ENCODE assay signal across 8 cellular contexts in genomic region chr1:173475564-173476196, GRCh38. TPM values are rescaled to one million over a fixed set of nuclear protein-coding genes. Genes with fewer than 3 reads are reported as not detected.
A peak's percentile ranks its signal among the peaks of the same experiment; 100 is the strongest.
DNase-seq lines count a peak whose midpoint lies in the region; ATAC-seq and TF ChIP-seq lines count a peak whose summit lies in the region.

No MANE protein-coding gene starts in this region.

- peak overlapping the region; percentile 88 for H3K27ac ChIP-seq in effector memory CD4-positive, alpha-beta T cell (ENCODE audit: insufficient read depth, low read length, poor library complexity, severe bottlenecking)

- ATAC-seq in natural killer cell (no peak), HG02973 (IDR thresholded peaks at IDR 0.05; ENCODE audit: unreplicated experiment) (no peak), HG02678 (IDR thresholded peaks at IDR 0.05; ENCODE audit: unreplicated experiment) (no peak)

- TF ChIP-seq CTCF in natural killer cell (IDR thresholded peaks at IDR 0.05) = no peak
- no peak for TF ChIP-seq CTCF in GM10266 (IDR thresholded peaks at IDR 0.05; ENCODE audit: control insufficient read depth, insufficient read depth, low read depth, missing control alignments)

- peak overlapping the region; percentile 92 for H3K4me3 Mint-ChIP-seq in activated CD4-positive, alpha-beta T cell treated with anti-CD3 and anti-CD28 coated beads, Interleukin-2, amount 10 ng/mL, durations not matched to agents 24 days and 14 days
- H3K4me3 Mint-ChIP-seq in natural killer cell = peak overlapping the region; percentile 89

- intact Hi-C loops in activated CD4-positive, alpha-beta T cell treated with anti-CD3 and anti-CD28 coated beads, Interleukin-2, amount 10 ng/mL, durations not matched to agents 24 days and 14 days (cut with micrococcal nuclease) = loop anchor here (1.0 to 10.0 kb wide), 6 partner anchors 44 to 1527 kb away; partner anchors contain the start of genes RABGAP1L, RC3H1 and SUCO
- intact Hi-C loops in natural killer cell (cut with micrococcal nuclease) = loop anchor here (1.0 to 5.0 kb wide), 4 partner anchors 43 to 943 kb away; partner anchors contain the start of genes CENPL, DARS2 and SUCO

- H3K9me3 Mint-ChIP-seq in activated CD4-positive, alpha-beta T cell treated with anti-CD3 and anti-CD28 coated beads, Interleukin-2, amount 10 ng/mL, durations not matched to agents 24 days and 14 days = no peaks in the 10 kb centered on the region
- no peaks in the 10 kb centered on the region for H3K9me3 Mint-ChIP-seq in natural killer cell

- peak overlapping the region; percentile 86 for H3K4me3 ChIP-seq in effector memory CD4-positive, alpha-beta T cell (ENCODE audit: insufficient read depth, low read depth, low read length, poor library complexity, severe bottlenecking)

- peaks cover 25% of the 10 kb centered on the region for H3K4me1 ChIP-seq in effector memory CD4-positive, alpha-beta T cell (ENCODE audit: control insufficient read depth, insufficient read depth, low read length, poor library complexity, severe bottlenecking)

- DNase-seq in activated CD4-positive, alpha-beta T cell treated with anti-CD3 and anti-CD28 coated beads, Interleukin-2, amount 10 ng/mL, durations not matched to agents 24 days and 14 days = no peak
- DNase-seq in activated CD4-positive, alpha-beta T cell treated with anti-CD3 and anti-CD28 coated beads, Interleukin-2, amount 50 U/mL, for 1 hour = no peak
- DNase-seq in RKO (ENCODE audit: low spot score) = peak; percentile 66
- DNase-seq in effector memory CD4-positive, alpha-beta T cell = no peak
- no peak for DNase-seq in natural killer cell
- DNase-seq in GM10266 (ENCODE audit: extremely low spot score) = no peak

- peak overlapping the region; percentile 18 for H3K27ac Mint-ChIP-seq in activated CD4-positive, alpha-beta T cell treated with anti-CD3 and anti-CD28 coated beads, Interleukin-2, amount 10 ng/mL, durations not matched to agents 24 days and 14 days
- peak overlapping the region; percentile 90 to 98 for H3K27ac Mint-ChIP-seq in natural killer cell

- no peaks in the 10 kb centered on the region for H3K9me3 ChIP-seq in effector memory CD4-positive, alpha-beta T cell (ENCODE audit: control insufficient read depth, low read length)

- H3K36me3 Mint-ChIP-seq in activated CD4-positive, alpha-beta T cell treated with anti-CD3 and anti-CD28 coated beads, Interleukin-2, amount 10 ng/mL, durations not matched to agents 24 days and 14 days (ENCODE audit: low read depth) = peaks cover 36% of the 10 kb centered on the region
- peaks cover 6% of the 10 kb centered on the region for H3K36me3 Mint-ChIP-seq in natural killer cell

- H3K4me1 Mint-ChIP-seq in activated CD4-positive, alpha-beta T cell treated with anti-CD3 and anti-CD28 coated beads, Interleukin-2, amount 10 ng/mL, durations not matched to agents 24 days and 14 days = peaks cover 48% of the 10 kb centered on the region
- peaks cover 58 to 66% of the 10 kb centered on the region in 2 donors for H3K4me1 Mint-ChIP-seq in natural killer cell

- peaks cover 9% of the 10 kb centered on the region for H3K36me3 ChIP-seq in effector memory CD4-positive, alpha-beta T cell (ENCODE audit: control insufficient read depth, insufficient read depth, low read length)

- H3K27me3 Mint-ChIP-seq in activated CD4-positive, alpha-beta T cell treated with anti-CD3 and anti-CD28 coated beads, Interleukin-2, amount 10 ng/mL, durations not matched to agents 24 days and 14 days = no peaks in the 10 kb centered on the region
- no peaks in the 10 kb centered on the region for H3K27me3 Mint-ChIP-seq in natural killer cell (ENCODE audit: low read depth in 2 of 2)

- no peaks in the 10 kb centered on the region for H3K27me3 ChIP-seq in effector memory CD4-positive, alpha-beta T cell (replicated peaks; ENCODE audit: control insufficient read depth, insufficient read depth, low read length, poor library complexity, severe bottlenecking)

RNA-seq across cellular contexts. Expression of gene PRDX6, which starts 1.5 kb away (rescaled TPM):
- total RNA-seq in activated CD4-positive, alpha-beta T cell treated with anti-CD3 and anti-CD28 coated beads, Interleukin-2, amount 10 ng/mL, durations not matched to agents 24 days and 14 days = 127 and 131 TPM in 2 replicates
- total RNA-seq in natural killer cell = 10 to 100 TPM; 95.2 to 99.9 (median 99.9) TPM
